1 cellular context compared by ENCODE assay signal in genomic region chr5:135457424-135458071, GRCh38.
TF ChIP-seq lines count a peak whose summit lies in the region.

No MANE protein-coding gene starts in this region.

TF ChIP-seq in SK-N-SH treated with all-trans-retinoic acid at 6 μM for 48 hours, 23 proteins besides CTCF, POLR2A, EP300 and RAD21 (continued from another document):
- no peak for TF ChIP-seq CREB5 (CRISPR knock-in tag; IDR thresholded peaks at IDR 0.05; ENCODE audit: low read depth)
- no peak for TF ChIP-seq ZFP3 (CRISPR knock-in tag; IDR thresholded peaks at IDR 0.05)
- no peak for TF ChIP-seq RARB (CRISPR knock-in tag; IDR thresholded peaks at IDR 0.05)
TF ChIP-seq in SK-N-SH treated with all-trans-retinoic acid at 6 μM for 48 hours: peak in this region for 0.
